Comparison of ENCODE assay signal across 8 cellular contexts in the genomic region with DNA sequence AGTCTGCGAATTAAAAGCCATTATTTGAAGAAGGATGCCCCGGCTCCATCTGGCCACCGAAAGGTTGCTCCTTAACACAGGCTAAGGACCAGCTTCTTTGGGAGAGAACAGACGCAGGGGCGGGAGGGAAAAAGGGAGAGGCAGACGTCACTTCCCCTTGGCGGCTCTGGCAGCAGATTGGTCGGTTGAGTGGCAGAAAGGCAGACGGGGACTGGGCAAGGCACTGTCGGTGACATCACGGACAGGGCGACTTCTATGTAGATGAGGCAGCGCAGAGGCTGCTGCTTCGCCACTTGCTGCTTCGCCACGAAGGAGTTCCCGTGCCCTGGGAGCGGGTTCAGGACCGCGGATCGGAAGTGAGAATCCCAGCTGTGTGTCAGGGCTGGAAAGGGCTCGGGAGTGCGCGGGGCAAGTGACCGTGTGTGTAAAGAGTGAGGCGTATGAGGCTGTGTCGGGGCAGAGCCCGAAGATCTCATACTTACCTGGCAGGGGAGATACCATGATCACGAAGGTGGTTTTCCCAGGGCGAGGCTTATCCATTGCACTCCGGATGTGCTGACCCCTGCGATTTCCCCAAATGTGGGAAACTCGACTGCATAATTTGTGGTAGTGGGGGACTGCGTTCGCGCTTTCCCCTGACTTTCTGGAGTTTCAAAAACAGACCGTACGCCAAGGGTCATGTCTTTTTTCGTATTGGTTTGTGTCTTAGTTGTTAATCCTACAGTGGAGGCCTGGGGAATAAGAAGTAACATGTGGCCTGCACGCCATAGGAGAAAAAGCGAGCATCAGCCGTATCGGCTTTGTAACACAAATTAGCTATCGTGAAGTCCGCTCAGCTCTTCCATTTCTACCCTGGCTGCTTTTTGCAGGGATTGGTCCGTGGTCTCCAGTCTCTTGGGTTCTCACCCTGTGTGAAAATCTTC. TPM values are rescaled to one million over a fixed set of nuclear protein-coding genes. Genes with fewer than 3 reads are reported as not detected.
DNase-seq lines count a peak whose midpoint lies in the region; ATAC-seq, FAIRE-seq and TF ChIP-seq lines count a peak whose summit lies in the region.
"Not testable (repeated sequence)": the region's sequence is repeated elsewhere in the genome, so short reads cannot be mapped to it uniquely, and the experiment has no call there.

RNU1-4 (plus strand) TSS at position 475 of the 923 bp plus-strand sequence.

- CTCF ChIA-PET in CD8-positive, alpha-beta T cell (lab: Charles Lee); MCF 10A (lab: Yijun Ruan, JAX): not testable (repeated sequence)

- not testable (repeated sequence) for H3K27ac Mint-ChIP-seq in CD8-positive, alpha-beta T cell; HFFc6; T-helper 17 cell; MCF 10A (ENCODE audit: low read depth, unreplicated experiment)

- BruUV-seq in MCF 10A (replicated peaks; lab: Mats Ljungman, UMichigan): TSS peak; percentile 97

- H3K4me1 ChIP-seq in CD8-positive, alpha-beta T cell (ENCODE audit: insufficient read depth, low read length); keratinocyte (ENCODE audit: control insufficient read depth, extremely low read depth, insufficient read depth, low read length); psoas muscle: not testable (repeated sequence)

- not testable (repeated sequence) for H4K20me1 ChIP-seq in keratinocyte (ENCODE audit: control insufficient read depth, extremely low read depth, insufficient read depth, low read length)

- not testable (repeated sequence) for H3K4me1 Mint-ChIP-seq in CD8-positive, alpha-beta T cell (ENCODE audit: low read depth); HFFc6 (ENCODE audit: low read depth); T-helper 17 cell; MCF 10A (ENCODE audit: insufficient read depth, unreplicated experiment)

- peak; percentile 98 for ATAC-seq in CD8-positive, alpha-beta T cell
- ATAC-seq in GM19395 (IDR thresholded peaks at IDR 0.05; ENCODE audit: unreplicated experiment): peak; percentile 92
- ATAC-seq in HG03159 (IDR thresholded peaks at IDR 0.05; ENCODE audit: unreplicated experiment): peak; percentile 86
- ATAC-seq in T-helper 17 cell: peak; percentile 99
- ATAC-seq in psoas muscle: peak; percentile 92 to 99 (median 98)

- not testable (repeated sequence) for H3K79me2 ChIP-seq in keratinocyte (ENCODE audit: control insufficient read depth, insufficient read depth, low read length)

- not testable (repeated sequence) for H3K9me3 Mint-ChIP-seq in CD8-positive, alpha-beta T cell; HFFc6; MCF 10A (ENCODE audit: unreplicated experiment)

- H3K4me3 ChIP-seq in CD8-positive, alpha-beta T cell (ENCODE audit: low read depth, low read length); keratinocyte (ENCODE audit: control insufficient read depth in 2 of 3, extremely low read depth in 1 of 3, insufficient read depth in 2 of 3, low read depth in 1 of 3, low read length in 3 of 3); psoas muscle: not testable (repeated sequence)

- H3K27ac ChIP-seq in CD8-positive, alpha-beta T cell (ENCODE audit: low read depth, low read length); keratinocyte (ENCODE audit: control insufficient read depth, insufficient read depth, low read length); psoas muscle: not testable (repeated sequence)

- not testable (repeated sequence) for H3K36me3 ChIP-seq in CD8-positive, alpha-beta T cell (ENCODE audit: insufficient read depth, low read length); keratinocyte (ENCODE audit: control insufficient read depth in 2 of 2, extremely low read depth in 1 of 2, insufficient read depth in 2 of 2, low read length in 2 of 2); psoas muscle (ENCODE audit: insufficient read depth in 1 of 2, low read depth in 1 of 2)

- not testable (repeated sequence) for H3K4me3 Mint-ChIP-seq in CD8-positive, alpha-beta T cell; HFFc6; T-helper 17 cell; MCF 10A (ENCODE audit: unreplicated experiment)

- H3K27me3 ChIP-seq in CD8-positive, alpha-beta T cell (ENCODE audit: insufficient read depth, low read length); keratinocyte (ENCODE audit: control insufficient read depth, extremely low read depth, insufficient read depth, low read length); psoas muscle (ENCODE audit: insufficient read depth in 3 of 3, low read length in 2 of 3): not testable (repeated sequence)

- not testable (repeated sequence) for H3K4me2 ChIP-seq in keratinocyte (ENCODE audit: control insufficient read depth, extremely low read depth, insufficient read depth, low read depth, low read length)

- DNase-seq in CD8-positive, alpha-beta T cell; HFFc6; T-helper 17 cell; MCF 10A (ENCODE audit: unreplicated experiment); keratinocyte (ENCODE audit: low read depth, low spot score); psoas muscle: not testable (repeated sequence)

- WGBS in psoas muscle, 3 donors: no CpG with 5 or more reads among the region's 46 CpGs

- TF ChIP-seq CTCF in CD8-positive, alpha-beta T cell (IDR thresholded peaks at IDR 0.05); HFFc6 (IDR thresholded peaks at IDR 0.05); MCF 10A (IDR thresholded peaks at IDR 0.05; ENCODE audit: unreplicated experiment); keratinocyte (optimal IDR thresholded peaks at IDR 0.05 in 1 of 3, IDR thresholded peaks at IDR 0.05 in 1 of 3, conservative IDR thresholded peaks at IDR 0.05 in 1 of 3; ENCODE audit: extremely low read depth in 1 of 3, insufficient read depth in 2 of 3, low read length in 3 of 3); psoas muscle (IDR thresholded peaks at IDR 0.05): not testable (repeated sequence)

- intact Hi-C loops in CD8-positive, alpha-beta T cell (cut with DNase I, micrococcal nuclease); MCF 10A (cut with micrococcal nuclease); psoas muscle (cut with DNase I): not testable (repeated sequence)

- POLR2A ChIA-PET in CD8-positive, alpha-beta T cell (lab: Charles Lee); MCF 10A (lab: Yijun Ruan, JAX): not testable (repeated sequence)

- H2AFZ ChIP-seq in keratinocyte (ENCODE audit: control insufficient read depth, low read length): not testable (repeated sequence)

- H3K9me3 ChIP-seq in CD8-positive, alpha-beta T cell (ENCODE audit: low read length); T-helper 17 cell (ENCODE audit: control insufficient read depth, low read length, poor library complexity, severe bottlenecking); keratinocyte (ENCODE audit: control insufficient read depth, low read depth, low read length); psoas muscle: not testable (repeated sequence)

- dilution Hi-C loops in keratinocyte (cut with MboI; ENCODE audit: extremely low pct_ligation_motif_present, low sequenced_read_pairs): not testable (repeated sequence)

- not testable (repeated sequence) for H3K36me3 Mint-ChIP-seq in CD8-positive, alpha-beta T cell; HFFc6 (ENCODE audit: low read depth); T-helper 17 cell (ENCODE audit: low read depth); MCF 10A (ENCODE audit: insufficient read depth, unreplicated experiment)

- H3K9ac ChIP-seq in keratinocyte (ENCODE audit: control insufficient read depth, extremely low read depth, insufficient read depth, low read length): not testable (repeated sequence)

- H3K9me1 ChIP-seq in keratinocyte (ENCODE audit: control insufficient read depth, extremely low read depth, insufficient read depth, low read length): not testable (repeated sequence)

- FAIRE-seq in keratinocyte (lab: Jason Lieb, UNC): not testable (repeated sequence)

- H3K27me3 Mint-ChIP-seq in CD8-positive, alpha-beta T cell (ENCODE audit: low read depth); HFFc6 (ENCODE audit: insufficient read depth); T-helper 17 cell; MCF 10A (ENCODE audit: insufficient read depth, unreplicated experiment): not testable (repeated sequence)

RNA-seq across cellular contexts. Expression of gene RNU1-4, which starts in this region (rescaled TPM):
- 1,000 to 10,000 TPM; 3,774 to 3,852 TPM for total RNA-seq in CD8-positive, alpha-beta T cell
- 1,000 to 10,000 TPM; 1,191 to 2,394 (median 1,819) TPM for total RNA-seq in HFFc6 (2021; fragmentation: NEBNext Ultra II Directional; extraction: Animal tissue kit (Norgen Biotek cat#: 25700))
- total RNA-seq in T-helper 17 cell: 1,000 to 10,000 TPM; 3,182 to 3,922 TPM
- total RNA-seq in MCF 10A (2022): 1,539 and 1,606 TPM in 2 replicates
- 66.0 to 67.0 TPM in 2 of 3 replicates, not detected in the other for polyA plus RNA-seq in keratinocyte
- polyA plus RNA-seq in keratinocyte (2011; ENCODE audit: low read depth): not detected
- not detected in 2 replicates for polyA plus RNA-seq in keratinocyte (2011; cell fraction: cytosol; rRNA removed)
- polyA plus RNA-seq in keratinocyte (2011; cell fraction: nucleus; rRNA removed): under 0.01 TPM in 2 replicates
- polyA plus RNA-seq in keratinocyte (2012; ENCODE audit: low replicate concordance): not detected in 2 replicates
- 13,175 to 24,724 TPM (median 16,252 TPM) in 3 replicates for polyA minus RNA-seq in keratinocyte
- 39,283 TPM for polyA minus RNA-seq in keratinocyte (2011; cell fraction: cytosol; rRNA and poly(A)+ RNA removed)
- polyA minus RNA-seq in keratinocyte (2011; cell fraction: nucleus; rRNA and poly(A)+ RNA removed): 15,420 and 21,721 TPM in 2 replicates
- 1,000 to 10,000 TPM; 1,264 to 5,208 (median 3,151) TPM for total RNA-seq in psoas muscle
- not detected for polyA plus RNA-seq in psoas muscle
